In the genomic region with DNA sequence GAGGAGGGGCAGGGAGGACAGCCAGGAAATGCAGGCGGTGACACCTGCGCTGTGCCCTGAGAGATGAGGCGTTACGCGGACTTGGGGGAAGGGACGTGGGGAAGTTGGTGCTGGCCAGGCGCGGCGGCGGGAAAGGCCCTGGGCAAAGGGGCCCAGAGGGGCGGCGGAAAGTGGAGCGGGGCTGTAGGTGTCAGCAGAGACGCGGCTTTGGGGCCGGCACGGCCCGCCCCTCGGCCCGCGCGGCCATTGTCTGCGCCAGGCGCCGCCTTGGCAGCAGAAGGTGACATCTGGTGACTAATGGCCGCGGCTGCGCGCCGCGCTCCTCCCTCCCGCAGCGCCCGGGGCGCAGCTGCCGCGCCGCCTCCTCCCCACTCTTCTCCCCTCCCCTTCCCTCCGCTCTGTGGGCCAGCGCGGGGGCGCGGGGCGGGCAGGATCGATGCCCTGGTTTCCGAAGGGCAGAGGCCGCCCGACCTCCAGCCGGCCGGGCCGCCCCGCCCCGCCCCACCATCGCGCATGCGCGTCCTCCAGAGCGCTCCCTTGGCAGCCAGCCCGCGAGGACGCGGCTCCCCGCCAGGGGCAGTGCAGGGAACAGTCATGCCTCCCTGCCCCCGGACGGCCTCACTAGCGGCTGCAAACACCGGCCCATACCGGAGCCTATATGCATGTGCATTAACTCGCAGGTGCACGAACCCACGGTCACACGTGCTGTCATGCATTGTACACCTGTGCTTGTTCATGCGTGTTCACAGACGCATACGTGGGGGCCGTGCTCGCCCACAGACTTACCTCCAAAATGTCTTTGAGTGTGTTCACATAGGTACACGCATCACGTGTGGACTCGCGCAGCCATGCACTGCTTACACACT, we compare ENCODE assay signal across 7 cellular contexts.
A peak's percentile ranks its signal among the peaks of the same experiment; 100 is the strongest.
DNase-seq lines count a peak whose midpoint lies in the region; ATAC-seq lines count a peak whose summit lies in the region.

No MANE protein-coding gene starts in this region.

- H3K27me3 Mint-ChIP-seq in T-helper 1 cell treated with Interleukin-12 subunit alpha and Interleukin-12 subunit beta and Interleukin-4 antibody, amounts not matched to agents 30 μg/mL and 1 μg/mL, for 36 hours (ENCODE audit: low read depth) = peaks cover 25% of the 10 kb centered on the region

- peak; percentile 61 for ATAC-seq in GM18499 (IDR thresholded peaks at IDR 0.05; ENCODE audit: insufficient read depth, unreplicated experiment)
- peak; percentile 78 for ATAC-seq in HG02938 (IDR thresholded peaks at IDR 0.05; ENCODE audit: unreplicated experiment)

- DNase-seq in NCI-H1694 (lab: John Stamatoyannopoulos, UW) = peak; percentile 76
- DNase-seq in anterior cingulate cortex (lab: John Stamatoyannopoulos, UW) = peak in 57 of 58 donors; percentile 73 to 98 (median 92)
- peak; percentile 97 for DNase-seq in hepatic stellate cell (ENCODE audit: low spot score)
- DNase-seq in retina = peak; percentile 99

- peaks cover 13% of the 10 kb centered on the region for H3K4me1 Mint-ChIP-seq in T-helper 1 cell treated with Interleukin-12 subunit alpha and Interleukin-12 subunit beta and Interleukin-4 antibody, amounts not matched to agents 30 μg/mL and 1 μg/mL, for 36 hours (ENCODE audit: low read depth)

- H3K36me3 Mint-ChIP-seq in T-helper 1 cell treated with Interleukin-12 subunit alpha and Interleukin-12 subunit beta and Interleukin-4 antibody, amounts not matched to agents 30 μg/mL and 1 μg/mL, for 36 hours (ENCODE audit: low read depth) = no peaks in the 10 kb centered on the region

- H3K27ac Mint-ChIP-seq in T-helper 1 cell treated with Interleukin-12 subunit alpha and Interleukin-12 subunit beta and Interleukin-4 antibody, amounts not matched to agents 30 μg/mL and 1 μg/mL, for 36 hours = peak overlapping the region; percentile 91

- H3K4me3 Mint-ChIP-seq in T-helper 1 cell treated with Interleukin-12 subunit alpha and Interleukin-12 subunit beta and Interleukin-4 antibody, amounts not matched to agents 30 μg/mL and 1 μg/mL, for 36 hours = peak overlapping the region; percentile 84

- H3K9me3 Mint-ChIP-seq in T-helper 1 cell treated with Interleukin-12 subunit alpha and Interleukin-12 subunit beta and Interleukin-4 antibody, amounts not matched to agents 30 μg/mL and 1 μg/mL, for 36 hours = peaks cover 8% of the 10 kb centered on the region

Comparison
In these comparisons a context has a peak if more than half of its experiments do, and no peak if none do; other contexts are left out.
1. Peak in every context shown above with its lines: DNase-seq and ATAC-seq.